ENCODE assay signal across 18 cellular contexts in genomic region chr2:67684991-67685390, GRCh38.
DNase-seq lines count a peak whose midpoint lies in the region; TF ChIP-seq lines count a peak whose summit lies in the region.
"Had no signal": no experiment of that assay in that cellular context is flagged by ENCODE, and none has a peak within 500 bp of the region (broad histone marks: within the 10 kb centered on the region; RNA-seq: fewer than 3 reads in every experiment).

No MANE protein-coding gene starts in this region.

- H2AFZ ChIP-seq in mammary epithelial cell (ENCODE audit: low read depth, low read length) = no peak overlapping the region

- dilution Hi-C loops in mammary epithelial cell (cut with HindIII; ENCODE audit: low sequenced_read_pairs) = no loop called here

- no peak overlapping the region for H3K4me2 ChIP-seq in mammary epithelial cell (ENCODE audit: insufficient read depth, low read depth, low read length)
- H3K4me2 ChIP-seq: A549; BLaER1 treated with 17β-estradiol and CSF1 and Interleukin-3, amounts not matched to agents 10 nM and 100 nM had no signal

- H4K20me1 ChIP-seq in mammary epithelial cell (ENCODE audit: insufficient read depth, low read length) = no peaks in the 10 kb centered on the region
- H4K20me1 ChIP-seq: BLaER1 treated with 17β-estradiol and CSF1 and Interleukin-3, amounts not matched to agents 10 nM and 100 nM had no signal

- WGBS in mammary epithelial cell (ENCODE audit: low coverage, missing lambda C conversion rate) = 88% methylated on average over 2 of the region's 2 CpGs

- H3K4me3 ChIP-seq in mammary epithelial cell (replicated peaks in 1 of 3; ENCODE audit: insufficient read depth in 1 of 3, low read depth in 2 of 3, low read length in 3 of 3) (no peak overlapping the region), retinal pigment epithelial cell (ENCODE audit: low read length) (no peak overlapping the region)
- H3K4me3 ChIP-seq: A549; BLaER1 treated with 17β-estradiol and CSF1 and Interleukin-3, amounts not matched to agents 10 nM and 100 nM had no signal

- in situ Hi-C loops in mammary epithelial cell (cut with MboI; ENCODE audit: low sequenced_read_pairs in 2 of 2) = no loop called here

- POLR2A ChIA-PET in MCF 10A (lab: Yijun Ruan, JAX) = no interaction called here

- CTCF ChIA-PET in MCF 10A (lab: Yijun Ruan, JAX) = no interaction called here
- CTCF ChIA-PET in mammary epithelial cell (lab: Charles Lee; ENCODE audit: low non-redundant PET) = no interaction called here

- no peaks in the 10 kb centered on the region for H3K79me2 ChIP-seq in mammary epithelial cell (ENCODE audit: insufficient read depth, low read length)

- H3K27ac Mint-ChIP-seq in MCF 10A (ENCODE audit: low read depth, unreplicated experiment) = no peak overlapping the region
- no peak overlapping the region for H3K27ac Mint-ChIP-seq in activated T-cell treated with anti-CD3 and anti-CD28 coated beads, Interleukin-2, amount 50 U/mL, for 24 hours
- H3K27ac Mint-ChIP-seq: CD8-positive, alpha-beta memory T cell; HFFc6; IgD-negative memory B cell had no signal

- peak; percentile 8 for DNase-seq in MCF 10A (ENCODE audit: unreplicated experiment)
- no peak for DNase-seq in mammary epithelial cell
- peak; percentile 18 for DNase-seq in RPMI7951 (ENCODE audit: low read depth)
- peak; percentile 46 for DNase-seq in retinal pigment epithelial cell (ENCODE audit: low read depth)
- no peak for DNase-seq in T-helper 1 cell
- no peak for DNase-seq in activated T-cell treated with anti-CD3 and anti-CD28 coated beads, Interleukin-2, amount 50 U/mL, for 24 hours
- DNase-seq in stimulated activated naive CD4-positive, alpha-beta T cell (lab: John Stamatoyannopoulos, UW) = no peak
- DNase-seq: CD8-positive, alpha-beta memory T cell; COR-L47; DMS 273 treated with DMSO at 0.1 percent for 48 hours; GDM1; GOT3; H7; HFFc6 had no signal

- no peaks in the 10 kb centered on the region for H3K27me3 Mint-ChIP-seq in MCF 10A (ENCODE audit: insufficient read depth, unreplicated experiment)
- peaks cover 3% of the 10 kb centered on the region for H3K27me3 Mint-ChIP-seq in activated T-cell treated with anti-CD3 and anti-CD28 coated beads, Interleukin-2, amount 50 U/mL, for 24 hours

- no peak overlapping the region for H3K9ac ChIP-seq in mammary epithelial cell (ENCODE audit: insufficient read depth, low read length)
- H3K9ac ChIP-seq: BLaER1 treated with 17β-estradiol and CSF1 and Interleukin-3, amounts not matched to agents 10 nM and 100 nM had no signal

- H3K9me3 Mint-ChIP-seq in MCF 10A (ENCODE audit: unreplicated experiment) = no peaks in the 10 kb centered on the region
- no peaks in the 10 kb centered on the region for H3K9me3 Mint-ChIP-seq in activated T-cell treated with anti-CD3 and anti-CD28 coated beads, Interleukin-2, amount 50 U/mL, for 24 hours
- H3K9me3 Mint-ChIP-seq: HFFc6 had no signal

- H3K9me3 ChIP-seq in mammary epithelial cell (replicated peaks; ENCODE audit: insufficient read depth, low read length) = no peaks in the 10 kb centered on the region
- H3K9me3 ChIP-seq: A549; BLaER1 treated with 17β-estradiol and CSF1 and Interleukin-3, amounts not matched to agents 10 nM and 100 nM had no signal

- no peaks in the 10 kb centered on the region for H3K36me3 ChIP-seq in mammary epithelial cell (ENCODE audit: insufficient read depth, low read length)
- H3K36me3 ChIP-seq: BLaER1 treated with 17β-estradiol and CSF1 and Interleukin-3, amounts not matched to agents 10 nM and 100 nM had no signal

- no peak overlapping the region for H3K4me3 Mint-ChIP-seq in MCF 10A (ENCODE audit: unreplicated experiment)
- H3K4me3 Mint-ChIP-seq in activated T-cell treated with anti-CD3 and anti-CD28 coated beads, Interleukin-2, amount 50 U/mL, for 24 hours = no peak overlapping the region
- H3K4me3 Mint-ChIP-seq: CD8-positive, alpha-beta memory T cell; HFFc6; IgD-negative memory B cell had no signal

- H3K4me1 Mint-ChIP-seq in MCF 10A (ENCODE audit: insufficient read depth, unreplicated experiment) = no peaks in the 10 kb centered on the region
- no peaks in the 10 kb centered on the region for H3K4me1 Mint-ChIP-seq in activated T-cell treated with anti-CD3 and anti-CD28 coated beads, Interleukin-2, amount 50 U/mL, for 24 hours (ENCODE audit: low read depth)
- H3K4me1 Mint-ChIP-seq: CD8-positive, alpha-beta memory T cell; IgD-negative memory B cell had no signal

- no peak overlapping the region for H3K27ac ChIP-seq in mammary epithelial cell (ENCODE audit: insufficient read depth, low read depth, low read length)
- H3K27ac ChIP-seq: 22Rv1; A549; BLaER1 treated with 17β-estradiol and CSF1 and Interleukin-3, amounts not matched to agents 10 nM and 100 nM had no signal

- H3K27me3 ChIP-seq in mammary epithelial cell (ENCODE audit: insufficient read depth, low read length) = peaks cover 2% of the 10 kb centered on the region
- H3K27me3 ChIP-seq: BLaER1 treated with 17β-estradiol and CSF1 and Interleukin-3, amounts not matched to agents 10 nM and 100 nM had no signal

- H3K4me1 ChIP-seq in mammary epithelial cell (ENCODE audit: insufficient read depth, low read length) = no peaks in the 10 kb centered on the region
- H3K4me1 ChIP-seq: A549; BLaER1 treated with 17β-estradiol and CSF1 and Interleukin-3, amounts not matched to agents 10 nM and 100 nM had no signal

- TF ChIP-seq CTCF in MCF 10A (IDR thresholded peaks at IDR 0.05; ENCODE audit: unreplicated experiment) (no peak), mammary epithelial cell (conservative IDR thresholded peaks at IDR 0.05 in 1 of 2, IDR thresholded peaks at IDR 0.05 in 1 of 2; ENCODE audit: extremely low read depth in 1 of 2, insufficient read depth in 1 of 2, low read depth in 1 of 2, low read length in 2 of 2) (no peak), retinal pigment epithelial cell (conservative IDR thresholded peaks at IDR 0.05; ENCODE audit: low read depth, low read length) (no peak)

- no peaks in the 10 kb centered on the region for H3K36me3 Mint-ChIP-seq in MCF 10A (ENCODE audit: insufficient read depth, unreplicated experiment)
- H3K36me3 Mint-ChIP-seq in activated T-cell treated with anti-CD3 and anti-CD28 coated beads, Interleukin-2, amount 50 U/mL, for 24 hours (ENCODE audit: low read depth) = no peaks in the 10 kb centered on the region
- H3K36me3 Mint-ChIP-seq: CD8-positive, alpha-beta memory T cell; IgD-negative memory B cell had no signal

- BruUV-seq in MCF 10A (replicated peaks; lab: Mats Ljungman, UMichigan) (no TSS peak), mammary epithelial cell (replicated peaks; lab: Mats Ljungman, UMichigan) (no TSS peak)

- intact Hi-C loops in MCF 10A (cut with micrococcal nuclease) = no loop called here
- intact Hi-C loops in mammary epithelial cell (cut with micrococcal nuclease) = loop anchor here (2.0 to 5.0 kb wide), 2 partner anchors 28 to 132 kb away; no protein-coding TSS in a partner anchor

Comparison
In these comparisons a context has a peak if more than half of its experiments do, and no peak if none do; other contexts are left out.
1. DNase-seq: peak in MCF 10A (single experiment), RPMI7951 (single experiment) and retinal pigment epithelial cell (single experiment); none in mammary epithelial cell (single experiment), T-helper 1 cell (0 of 5), activated T-cell treated with anti-CD3 and anti-CD28 coated beads, Interleukin-2, amount 50 U/mL, for 24 hours (single experiment) and stimulated activated naive CD4-positive, alpha-beta T cell (0 of 6).